ENCODE assay signal across 6 cellular contexts in the genomic region with DNA sequence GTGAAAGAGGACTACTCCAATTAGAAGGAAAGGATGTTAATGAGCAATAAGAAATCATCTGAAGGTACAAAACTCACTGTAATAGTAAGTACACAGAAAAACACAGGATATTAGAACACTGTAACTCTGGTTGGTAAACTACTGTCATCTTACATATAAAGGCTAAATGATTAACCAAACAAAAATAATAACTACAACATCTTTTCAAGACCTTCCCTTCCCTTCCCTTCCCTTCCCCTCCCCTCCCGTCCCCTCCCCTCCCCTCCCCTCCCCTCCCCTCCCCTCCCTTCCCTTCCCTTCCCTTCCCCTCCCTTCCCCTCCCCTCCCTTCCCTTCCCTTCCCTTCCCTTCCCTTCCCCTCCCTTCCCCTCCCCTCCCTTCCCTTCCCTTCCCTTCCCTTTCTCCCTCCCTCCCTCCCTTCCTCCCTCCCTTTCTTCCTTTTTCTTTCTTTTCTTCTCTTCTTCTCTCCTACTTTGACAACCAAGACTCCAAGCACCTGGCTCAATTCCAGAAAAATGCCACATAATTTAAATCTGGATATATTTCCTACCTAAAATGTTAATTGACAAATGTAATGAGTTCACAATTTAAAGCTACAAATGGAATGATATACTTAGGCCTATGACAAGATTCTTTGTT. TPM values are rescaled to one million over a fixed set of nuclear protein-coding genes. Genes with fewer than 3 reads are reported as not detected.
"Had no signal": no experiment of that assay in that cellular context is flagged by ENCODE, and none has a peak within 500 bp of the region (broad histone marks: within the 10 kb centered on the region; RNA-seq: fewer than 3 reads in every experiment).

No MANE protein-coding gene starts in this region.

RNA-seq across cellular contexts. Expression of a gene that starts 38.7 kb away (rescaled TPM):
- total RNA-seq: mammary epithelial cell; mesothelial cell of epicardium; myocyte; naive thymus-derived CD4-positive, alpha-beta T cell had no signal
- polyA plus RNA-seq: immature natural killer cell; keratinocyte; naive thymus-derived CD4-positive, alpha-beta T cell had no signal
